34 cellular contexts compared by ENCODE assay signal in genomic region chr12:32603071-32603470, GRCh38.
"Had no signal": no experiment of that assay in that cellular context is flagged by ENCODE, and none has a peak within 500 bp of the region (broad histone marks: within the 10 kb centered on the region; RNA-seq: fewer than 3 reads in every experiment).

No MANE protein-coding gene starts in this region.

- H3K9me3 ChIP-seq: MG63 had no signal

- H3K27me3 ChIP-seq: MG63 had no signal

- H3K4me3 ChIP-seq: MG63 had no signal

- H3K27ac ChIP-seq: KMS-11 had no signal

- H3K36me3 ChIP-seq: MG63 had no signal

- DNase-seq: Karpas-422, Kasumi-1, KG1, MG63, MM.1S, MV-4-11, NCI-H1048, NCI-H1092, NCI-H1092 treated with DMSO at 0.1 percent for 48 hours, NCI-H1105, NCI-H1105 treated with DMSO at 0.1 percent for 48 hours, NCI-H1417, NCI-H1417 treated with DMSO at 0.1 percent for 48 hours, NCI-H1436, NCI-H1436 treated with DMSO at 0.1 percent for 48 hours, NCI-H146, NCI-H1694, NCI-H1694 treated with DMSO at 0.1 percent for 48 hours, NCI-H187, NCI-H187 treated with DMSO at 0.1 percent for 48 hours, NCI-H1930, NCI-H2029, NCI-H2029 treated with DMSO at 0.1 percent for 48 hours, NCI-H2081, NCI-H2081 treated with DMSO at 0.1 percent for 48 hours, NCI-H2107, NCI-H2171, NCI-H2171 treated with DMSO at 0.1 percent for 48 hours, NCI-H2227 treated with DMSO at 0.1 percent for 48 hours, NCI-H226, NCI-H345, NCI-H446, NCI-H446 treated with DMSO at 0.1 percent for 48 hours had no signal
